14 cellular contexts compared by ENCODE assay signal in genomic region chr10:13684813-13685511, GRCh38.
DNase-seq lines count a peak whose midpoint lies in the region; ATAC-seq and TF ChIP-seq lines count a peak whose summit lies in the region.
"Had no signal": no experiment of that assay in that cellular context is flagged by ENCODE, and none has a peak within 500 bp of the region (broad histone marks: within the 10 kb centered on the region; RNA-seq: fewer than 3 reads in every experiment).

No MANE protein-coding gene starts in this region.

- TF ChIP-seq CTCF in fibroblast of lung (conservative IDR thresholded peaks at IDR 0.05 in 1 of 2, IDR thresholded peaks at IDR 0.05 in 1 of 2; ENCODE audit: low read depth in 1 of 2, low read length in 2 of 2) (no peak), osteocyte (IDR thresholded peaks at IDR 0.05) (no peak)

- H3K36me3 ChIP-seq in SJSA1: peaks cover 12% of the 10 kb centered on the region
- peaks cover 11% of the 10 kb centered on the region for H3K36me3 ChIP-seq in fibroblast of lung (ENCODE audit: control insufficient read depth, insufficient read depth, low read length)

- H3K27ac Mint-ChIP-seq in osteocyte (ENCODE audit: unreplicated experiment): peak overlapping the region; percentile 96

- peak overlapping the region; percentile 75 for H3K4me2 ChIP-seq in fibroblast of lung (ENCODE audit: extremely low read depth, insufficient read depth, low read length)

- H3K4me3 ChIP-seq in SJSA1 (no peak overlapping the region; the same call in 1 of the 2 replicates), fibroblast of lung (replicated peaks in 1 of 4; ENCODE audit: control extremely low read depth in 1 of 4, insufficient read depth in 1 of 4, low read depth in 3 of 4, low read length in 4 of 4) (peak overlapping the region in 2 of 4 experiments; percentile 24 to 40)

- H3K4me3 Mint-ChIP-seq in osteocyte (ENCODE audit: unreplicated experiment): peak overlapping the region; percentile 63

- no peaks in the 10 kb centered on the region for H3K27me3 ChIP-seq in SJSA1 (replicated peaks)
- H3K27me3 ChIP-seq in fibroblast of lung (ENCODE audit: control insufficient read depth, insufficient read depth, low read length): no peaks in the 10 kb centered on the region

- peak overlapping the region; percentile 49 for H3K27ac ChIP-seq in SJSA1
- peak overlapping the region; percentile 94 for H3K27ac ChIP-seq in fibroblast of lung (ENCODE audit: insufficient read depth, low read length)
- H3K27ac ChIP-seq: C4-2B had no signal

- no peak for ATAC-seq in HG02610 (IDR thresholded peaks at IDR 0.05; ENCODE audit: unreplicated experiment)
- no peak for ATAC-seq in esophagus mucosa
- ATAC-seq: Panc1 had no signal

- H3K79me2 ChIP-seq in fibroblast of lung (ENCODE audit: control insufficient read depth, insufficient read depth, low read length): peaks cover 11% of the 10 kb centered on the region

- no peaks in the 10 kb centered on the region for H4K20me1 ChIP-seq in fibroblast of lung (ENCODE audit: control insufficient read depth, extremely low read depth, insufficient read depth, low read length)

- peak overlapping the region; percentile 64 for H3K9ac ChIP-seq in fibroblast of lung (ENCODE audit: insufficient read depth, low read length)

- no peaks in the 10 kb centered on the region for H3K9me3 ChIP-seq in SJSA1 (replicated peaks)
- no peaks in the 10 kb centered on the region for H3K9me3 ChIP-seq in fibroblast of lung (ENCODE audit: control insufficient read depth, insufficient read depth, low read depth, low read length)

- DNase-seq in AG08395 (ENCODE audit: low spot score) (peak; percentile 28), SJSA1 (ENCODE audit: low read depth in 1 of 2, low spot score in 2 of 2) (no peak), fibroblast of lung (ENCODE audit: low read depth in 2 of 2) (peak; percentile 40 to 67), osteocyte (ENCODE audit: extremely low spot score, unreplicated experiment) (no peak), NCI-H526 (lab: John Stamatoyannopoulos, UW) (no peak), RPMI8226 (no peak)
- DNase-seq: activated CD4-positive, CD25-positive, alpha-beta regulatory T cell treated with anti-CD3 and anti-CD28 coated beads, Interleukin-2, amount 50 U/mL, for 72 hours; activated naive CD4-positive, alpha-beta T cell; NCI-H187; stimulated activated CD8-positive, alpha-beta memory T cell treated with anti-CD3 and anti-CD28 coated beads, Interleukin-4, amount 100 ng/mL, for 48 hours had no signal

- no peaks in the 10 kb centered on the region for H3K27me3 Mint-ChIP-seq in osteocyte (ENCODE audit: unreplicated experiment)

- H3K4me1 ChIP-seq in SJSA1 (replicated peaks): peaks cover 25% of the 10 kb centered on the region
- peaks cover 21% of the 10 kb centered on the region for H3K4me1 ChIP-seq in fibroblast of lung (ENCODE audit: control insufficient read depth, extremely low read depth, insufficient read depth, low read length)

- H3K9me3 Mint-ChIP-seq in osteocyte (ENCODE audit: unreplicated experiment): no peaks in the 10 kb centered on the region

- H3K4me1 Mint-ChIP-seq in osteocyte (ENCODE audit: unreplicated experiment): peaks cover 52% of the 10 kb centered on the region

- peaks cover 51% of the 10 kb centered on the region for H3K36me3 Mint-ChIP-seq in osteocyte (ENCODE audit: unreplicated experiment)

- H2AFZ ChIP-seq in fibroblast of lung (ENCODE audit: low read length): no peak overlapping the region

Comparison
In these comparisons a context has a peak if more than half of its experiments do, and no peak if none do; other contexts are left out.
1. DNase-seq: peak in AG08395 (single experiment) and fibroblast of lung (2 of 2); none in SJSA1 (0 of 2), osteocyte (single experiment), NCI-H526 (0 of 2) and RPMI8226 (single experiment).